In the genomic region with DNA sequence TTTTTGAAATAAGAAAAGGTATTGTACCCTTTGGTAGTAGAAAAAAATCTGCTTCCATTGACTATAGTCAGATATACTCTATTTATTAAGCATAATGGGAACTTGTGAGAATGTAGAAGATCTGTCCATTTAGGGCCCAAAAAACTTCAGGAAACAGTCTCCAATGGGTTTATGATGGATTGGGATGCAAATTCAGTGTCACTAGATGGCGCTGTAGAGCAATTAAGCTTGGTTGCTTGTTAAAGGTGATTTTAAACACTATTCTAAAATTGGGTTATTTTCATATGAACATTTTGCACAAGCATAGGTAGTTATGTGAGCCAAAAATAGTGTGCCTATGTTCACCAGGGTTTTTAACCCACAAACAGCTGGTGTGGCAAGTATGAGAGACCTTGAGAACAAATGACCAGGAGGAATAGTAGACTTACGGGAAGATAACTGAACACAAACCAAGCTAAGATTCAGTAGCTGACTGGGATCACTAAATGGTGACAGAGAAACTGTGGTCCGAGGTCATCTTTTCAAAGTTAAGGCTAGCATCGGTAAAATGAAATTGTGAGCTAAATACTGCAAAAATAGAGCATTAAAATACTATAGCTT, we compare ENCODE assay signal across 10 cellular contexts.
DNase-seq lines count a peak whose midpoint lies in the region; ATAC-seq lines count a peak whose summit lies in the region.
"Had no signal": no experiment of that assay in that cellular context is flagged by ENCODE, and none has a peak within 500 bp of the region (broad histone marks: within the 10 kb centered on the region; RNA-seq: fewer than 3 reads in every experiment).

No MANE protein-coding gene starts in this region.

- H3K36me3 Mint-ChIP-seq in activated T-helper 2 cell treated with anti-CD3 and anti-CD28 coated beads, Interferon-gamma antibody, Interleukin-2, Interleukin-4, amounts not matched to agents 10 μg/mL and 5 μg/mL and 100 μg/mL, durations not matched to agents 14 hours and 24 hours and 36 hours (ENCODE audit: low read depth): no peaks in the 10 kb centered on the region
- H3K36me3 Mint-ChIP-seq: stimulated activated effector memory CD8-positive, alpha-beta T cell treated with anti-CD3 and anti-CD28 coated beads, Interleukin-12 subunit alpha, Interleukin-12 subunit beta, amount 100 ng/mL, for 72 hours had no signal

- no peaks in the 10 kb centered on the region for H3K9me3 Mint-ChIP-seq in activated T-helper 2 cell treated with anti-CD3 and anti-CD28 coated beads, Interferon-gamma antibody, Interleukin-2, Interleukin-4, amounts not matched to agents 10 μg/mL and 5 μg/mL and 100 μg/mL, durations not matched to agents 14 hours and 24 hours and 36 hours
- H3K9me3 Mint-ChIP-seq: dendritic cell treated with granulocyte-macrophage colony-stimulating factor and Interleukin-4, amounts not matched to agents 40 ng/mL and 50 ng/mL, for 4 days; stimulated activated effector memory CD8-positive, alpha-beta T cell treated with anti-CD3 and anti-CD28 coated beads, Interleukin-12 subunit alpha, Interleukin-12 subunit beta, amount 100 ng/mL, for 72 hours had no signal

- H3K4me3 Mint-ChIP-seq in activated T-helper 2 cell treated with anti-CD3 and anti-CD28 coated beads, Interferon-gamma antibody, Interleukin-2, Interleukin-4, amounts not matched to agents 10 μg/mL and 5 μg/mL and 100 μg/mL, durations not matched to agents 14 hours and 24 hours and 36 hours (ENCODE audit: low read depth): no peak overlapping the region
- H3K4me3 Mint-ChIP-seq: dendritic cell treated with granulocyte-macrophage colony-stimulating factor and Interleukin-4, amounts not matched to agents 40 ng/mL and 50 ng/mL, for 4 days; stimulated activated effector memory CD8-positive, alpha-beta T cell treated with anti-CD3 and anti-CD28 coated beads, Interleukin-12 subunit alpha, Interleukin-12 subunit beta, amount 100 ng/mL, for 72 hours had no signal

- peaks cover 17% of the 10 kb centered on the region for H3K27me3 Mint-ChIP-seq in activated T-helper 2 cell treated with anti-CD3 and anti-CD28 coated beads, Interferon-gamma antibody, Interleukin-2, Interleukin-4, amounts not matched to agents 10 μg/mL and 5 μg/mL and 100 μg/mL, durations not matched to agents 14 hours and 24 hours and 36 hours (ENCODE audit: low read depth)

- H3K27ac Mint-ChIP-seq in activated T-helper 2 cell treated with anti-CD3 and anti-CD28 coated beads, Interferon-gamma antibody, Interleukin-2, Interleukin-4, amounts not matched to agents 10 μg/mL and 5 μg/mL and 100 μg/mL, durations not matched to agents 14 hours and 24 hours and 36 hours: no peak overlapping the region
- H3K27ac Mint-ChIP-seq: dendritic cell treated with granulocyte-macrophage colony-stimulating factor and Interleukin-4, amounts not matched to agents 40 ng/mL and 50 ng/mL, for 4 days; stimulated activated effector memory CD8-positive, alpha-beta T cell treated with anti-CD3 and anti-CD28 coated beads, Interleukin-12 subunit alpha, Interleukin-12 subunit beta, amount 100 ng/mL, for 72 hours had no signal

- no peak for ATAC-seq in GM18498 (IDR thresholded peaks at IDR 0.05; ENCODE audit: unreplicated experiment)
- ATAC-seq: stimulated activated effector memory CD8-positive, alpha-beta T cell treated with anti-CD3 and anti-CD28 coated beads, Interleukin-12 subunit alpha, Interleukin-12 subunit beta, amount 100 ng/mL, for 72 hours had no signal

- peaks cover 5% of the 10 kb centered on the region for H3K4me1 Mint-ChIP-seq in activated T-helper 2 cell treated with anti-CD3 and anti-CD28 coated beads, Interferon-gamma antibody, Interleukin-2, Interleukin-4, amounts not matched to agents 10 μg/mL and 5 μg/mL and 100 μg/mL, durations not matched to agents 14 hours and 24 hours and 36 hours (ENCODE audit: low read depth)

- peak; percentile 35 for DNase-seq in activated CD4-positive, alpha-beta T cell treated with anti-CD3 and anti-CD28 coated beads for 48 hours
- no peak for DNase-seq in activated CD4-positive, alpha-beta T cell treated with anti-CD3 and anti-CD28 coated beads for 4 hours
- DNase-seq in HT-29 (ENCODE audit: low spot score) (peak; percentile 78), SK-N-DZ (ENCODE audit: low spot score) (peak; percentile 29), fibroblast of the conjunctiva (ENCODE audit: low read depth) (peak; percentile 51), retina (peak; percentile 19)
- no peak for DNase-seq in activated T-helper 2 cell treated with anti-CD3 and anti-CD28 coated beads, Interferon-gamma antibody, Interleukin-2, Interleukin-4, amounts not matched to agents 10 μg/mL and 5 μg/mL and 100 μg/mL, durations not matched to agents 14 hours and 24 hours and 36 hours (ENCODE audit: low spot score)

- intact Hi-C loops in activated T-helper 2 cell treated with anti-CD3 and anti-CD28 coated beads, Interferon-gamma antibody, Interleukin-2, Interleukin-4, amounts not matched to agents 10 μg/mL and 5 μg/mL and 100 μg/mL, durations not matched to agents 14 hours and 24 hours and 36 hours (cut with micrococcal nuclease): loop anchor here (1.0 to 10.0 kb wide), 4 partner anchors 37 to 1002 kb away; a partner anchor contains a TSS

Comparison
In these comparisons a context has a peak if more than half of its experiments do, and no peak if none do; other contexts are left out.
1. DNase-seq: peak in activated CD4-positive, alpha-beta T cell treated with anti-CD3 and anti-CD28 coated beads for 48 hours (single experiment), HT-29 (single experiment), SK-N-DZ (single experiment), fibroblast of the conjunctiva (single experiment) and retina (single experiment); none in activated CD4-positive, alpha-beta T cell treated with anti-CD3 and anti-CD28 coated beads for 4 hours (0 of 2) and activated T-helper 2 cell treated with anti-CD3 and anti-CD28 coated beads, Interferon-gamma antibody, Interleukin-2, Interleukin-4, amounts not matched to agents 10 μg/mL and 5 μg/mL and 100 μg/mL, durations not matched to agents 14 hours and 24 hours and 36 hours (single experiment).